In the genomic region with DNA sequence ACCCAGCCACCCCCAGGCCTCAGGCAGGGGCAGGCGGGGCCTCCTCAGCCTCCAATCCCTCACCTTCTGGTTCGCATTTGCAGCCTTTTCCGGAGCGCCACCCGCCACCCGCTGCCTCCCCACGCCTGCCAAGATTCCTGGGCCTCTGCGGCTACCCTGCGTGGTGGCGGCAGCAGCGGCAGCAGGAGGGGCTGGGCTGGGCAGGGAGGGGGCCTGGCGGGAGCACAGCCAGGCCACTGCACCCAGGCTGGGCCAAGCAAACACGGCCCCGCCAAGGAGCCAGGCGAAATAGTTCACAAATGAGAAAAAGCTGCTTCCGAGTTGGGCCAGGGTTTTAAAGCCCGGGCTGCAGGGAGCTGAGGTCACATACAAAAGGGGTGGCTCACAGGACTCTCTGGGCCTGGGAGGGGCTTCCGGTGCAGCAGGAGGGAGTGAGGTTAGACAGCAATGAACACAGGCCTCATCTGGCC, we compare ENCODE assay signal across 11 cellular contexts. TPM values are rescaled to one million over a fixed set of nuclear protein-coding genes. Genes with fewer than 3 reads are reported as not detected.
DNase-seq lines count a peak whose midpoint lies in the region; ATAC-seq, FAIRE-seq and TF ChIP-seq lines count a peak whose summit lies in the region.
"Had no signal": no experiment of that assay in that cellular context is flagged by ENCODE, and none has a peak within 500 bp of the region (broad histone marks: within the 10 kb centered on the region; RNA-seq: fewer than 3 reads in every experiment).

No MANE protein-coding gene starts in this region.

- H3K9me3 Mint-ChIP-seq in stimulated activated memory B cell treated with anti-CD40 and anti-IgM and Interleukin-4, amounts not matched to agents 10 μg/mL and 1 μg/mL and 100 μg/mL, for 72 hours = no peaks in the 10 kb centered on the region
- H3K9me3 Mint-ChIP-seq: dendritic cell treated with granulocyte-macrophage colony-stimulating factor and Interleukin-4, amounts not matched to agents 40 ng/mL and 50 ng/mL, for 4 days had no signal

- H3K27ac ChIP-seq in HEK293 (ENCODE audit: extremely low read depth, low read depth, low read length) (no peak overlapping the region), transverse colon (peak overlapping the region; percentile 42 to 57 (median 56))

- TF ChIP-seq CTCF in HEK293 (tag by site-specific recombination; IDR thresholded peaks at IDR 0.05) (no peak), transverse colon (IDR thresholded peaks at IDR 0.05) (no peak)

- H3K4me3 ChIP-seq in HEK293 (ENCODE audit: low read depth, low read length) = no peak overlapping the region
- no peak overlapping the region for H3K4me3 ChIP-seq in transverse colon

- no peak overlapping the region for H3K4me3 Mint-ChIP-seq in stimulated activated memory B cell treated with anti-CD40 and anti-IgM and Interleukin-4, amounts not matched to agents 10 μg/mL and 1 μg/mL and 100 μg/mL, for 72 hours
- H3K4me3 Mint-ChIP-seq: dendritic cell treated with granulocyte-macrophage colony-stimulating factor and Interleukin-4, amounts not matched to agents 40 ng/mL and 50 ng/mL, for 4 days had no signal

- in situ Hi-C loops in transverse colon (cut with MboI; ENCODE audit: low pct_ligation_motif_present in 1 of 4, low pct_unique_long_range_greater_than_20kb in 1 of 4, low sequenced_read_pairs in 3 of 4) = loop anchor here in 2 of 4 donors (25.0 kb wide), 2 partner anchors 172 to 297 kb away; no protein-coding TSS in a partner anchor

- 67 to 73% methylated on average over 2 to 17 of the region's 18 CpGs for WGBS in transverse colon (ENCODE audit: low coverage in 1 of 2), 2 donors

- H3K4me1 ChIP-seq in HEK293 (ENCODE audit: control insufficient read depth, insufficient read depth, low read length) (no peaks in the 10 kb centered on the region), transverse colon (peaks cover 0 to 13% (median 3%) of the 10 kb centered on the region in 4 donors)

- peak; percentile 37 for DNase-seq in brain pericyte (ENCODE audit: low read depth, low spot score)
- DNase-seq in iris pigment epithelial cell (ENCODE audit: low read depth) = peak; percentile 72
- no peak for DNase-seq in transverse colon
- no peak for DNase-seq in NCI-H146 (lab: John Stamatoyannopoulos, UW)
- DNase-seq in GM12891 (ENCODE audit: insufficient read length, low spot score) = no peak
- DNase-seq: NCI-H187; stimulated activated naive CD4-positive, alpha-beta T cell had no signal

- no peaks in the 10 kb centered on the region for H3K36me3 Mint-ChIP-seq in stimulated activated memory B cell treated with anti-CD40 and anti-IgM and Interleukin-4, amounts not matched to agents 10 μg/mL and 1 μg/mL and 100 μg/mL, for 72 hours

- no peak for FAIRE-seq in GM12891 (lab: Jason Lieb, UNC)
- FAIRE-seq: islet of Langerhans had no signal

- H3K36me3 ChIP-seq in HEK293 (ENCODE audit: control insufficient read depth in 2 of 2, insufficient read depth in 1 of 2, low read length in 2 of 2) = no peaks in the 10 kb centered on the region
- H3K36me3 ChIP-seq in transverse colon = no peaks in the 10 kb centered on the region

- TF ChIP-seq POLR2A in transverse colon (IDR thresholded peaks at IDR 0.05) (no peak), GM12891 (IDR thresholded peaks at IDR 0.05; ENCODE audit: low read depth, low read length) (no peak)

- H3K9me3 ChIP-seq in HEK293 (ENCODE audit: control insufficient read depth, insufficient read depth, low read depth, low read length) = no peaks in the 10 kb centered on the region
- H3K9me3 ChIP-seq in transverse colon = no peaks in the 10 kb centered on the region

- H3K27me3 ChIP-seq in transverse colon = no peaks in the 10 kb centered on the region

- no peak for ATAC-seq in stimulated activated memory B cell treated with anti-CD40 and anti-IgM and Interleukin-4, amounts not matched to agents 10 μg/mL and 1 μg/mL and 100 μg/mL, for 72 hours

- no peak overlapping the region for H3K27ac Mint-ChIP-seq in stimulated activated memory B cell treated with anti-CD40 and anti-IgM and Interleukin-4, amounts not matched to agents 10 μg/mL and 1 μg/mL and 100 μg/mL, for 72 hours
- H3K27ac Mint-ChIP-seq: dendritic cell treated with granulocyte-macrophage colony-stimulating factor and Interleukin-4, amounts not matched to agents 40 ng/mL and 50 ng/mL, for 4 days had no signal

- H3K27me3 Mint-ChIP-seq in stimulated activated memory B cell treated with anti-CD40 and anti-IgM and Interleukin-4, amounts not matched to agents 10 μg/mL and 1 μg/mL and 100 μg/mL, for 72 hours = no peaks in the 10 kb centered on the region

- no peaks in the 10 kb centered on the region for H3K4me1 Mint-ChIP-seq in stimulated activated memory B cell treated with anti-CD40 and anti-IgM and Interleukin-4, amounts not matched to agents 10 μg/mL and 1 μg/mL and 100 μg/mL, for 72 hours

- intact Hi-C loops in transverse colon (cut with DNase I; ENCODE audit: low total_unique reads) = no loop called here

- CTCF ChIA-PET in HEK293 (lab: Yijun Ruan, JAX) = interaction anchor here (0.6 to 7.5 kb wide), 3 partner anchors 16 to 790 kb away, joined by 3 to 65 read pairs (median 4); no protein-coding TSS in a partner anchor

- POLR2A ChIA-PET in HEK293 (lab: Yijun Ruan, JAX) = no interaction called here

- TF ChIP-seq EP300 in transverse colon (IDR thresholded peaks at IDR 0.05; ENCODE audit: low read depth) = no peak

TF ChIP-seq in HEK293, 187 proteins besides CTCF, POLR2A, EP300 and RAD21:
- TF ChIP-seq ZNF341 (tag by site-specific recombination; IDR thresholded peaks at IDR 0.05; ENCODE audit: low read depth) = 0 out of 2 replicates have a peak, but pooled peaks have one; percentile 33
- TF ChIP-seq ZIC2 (tag by site-specific recombination; IDR thresholded peaks at IDR 0.05) = peak; percentile 72
- TF ChIP-seq SALL2 (tag by site-specific recombination; IDR thresholded peaks at IDR 0.05; ENCODE audit: borderline replicate concordance) = no peak

TF ChIP-seq in GM12891, 5 proteins besides CTCF, POLR2A, EP300 and RAD21:
- TF ChIP-seq SPI1 (IDR thresholded peaks at IDR 0.05; ENCODE audit: low read depth, low read length) = no peak
- TF ChIP-seq POU2F2 (IDR thresholded peaks at IDR 0.05; ENCODE audit: low read depth, low read length) = no peak

RNA-seq across cellular contexts. Expression of a gene that starts 9.8 kb away (rescaled TPM):
- total RNA-seq in transverse colon = 1 to 10 TPM; 1.2 to 5.4 (median 1.7) TPM
- polyA plus RNA-seq in GM12891 (2012; ENCODE audit: low read depth, missing spikeins) = 0.01 TPM

RNA-seq across cellular contexts. Expression of a gene that starts 26.5 kb away (rescaled TPM):
- total RNA-seq in transverse colon = 10 to 100 TPM; 18.3 to 41.8 (median 28.6) TPM
- polyA plus RNA-seq in GM12891 (2012; ENCODE audit: low read depth, missing spikeins) = 35.8 TPM

RNA-seq across cellular contexts. Expression of a gene that starts 31.3 kb away (rescaled TPM):
- not detected for total RNA-seq in transverse colon
- polyA plus RNA-seq in GM12891 (2012; ENCODE audit: low read depth, missing spikeins) = 0.15 TPM

RNA-seq across cellular contexts. Expression of a gene that starts 34.1 kb away (rescaled TPM):
- total RNA-seq in transverse colon = 100 to 1,000 TPM in 3 of 4 donors, 10 to 100 TPM in 1; 54.6 to 165 (median 105) TPM
- polyA plus RNA-seq in GM12891 (2012; ENCODE audit: low read depth, missing spikeins) = 48.6 TPM

RNA-seq across cellular contexts. Expression of a gene that starts 40.7 kb away (rescaled TPM):
- total RNA-seq in transverse colon = 100 to 1,000 TPM in 1 of 4 donors, 10 to 100 TPM in 3; 74.3 to 187 (median 86.0) TPM
- polyA plus RNA-seq in GM12891 (2012; ENCODE audit: low read depth, missing spikeins) = 37.9 TPM

Comparison
In these comparisons a context has a peak if more than half of its experiments do, and no peak if none do; other contexts are left out.
1. DNase-seq: peak in brain pericyte (single experiment) and iris pigment epithelial cell (single experiment); none in transverse colon (single experiment), NCI-H146 (single experiment) and GM12891 (single experiment).